Comparison of ENCODE assay signal across 10 cellular contexts in the genomic region with DNA sequence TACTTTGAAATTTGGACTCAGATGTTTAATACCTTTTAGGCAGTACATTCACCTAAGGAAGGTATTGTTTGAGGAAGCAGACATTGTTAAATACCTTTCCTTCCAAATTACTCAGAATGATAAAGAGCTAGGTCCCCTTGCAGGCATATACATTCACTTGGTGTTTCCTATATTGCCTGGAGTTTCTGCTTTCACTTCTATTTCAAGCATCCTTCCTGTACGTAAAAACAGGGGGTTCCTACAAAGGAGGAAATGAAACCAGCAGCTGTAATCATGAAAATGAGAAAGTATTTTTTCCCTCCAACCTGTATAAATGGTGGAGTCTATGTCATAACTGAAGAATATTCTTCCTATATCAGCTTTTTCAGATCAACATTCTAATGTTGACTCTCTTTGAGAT.
DNase-seq lines count a peak whose midpoint lies in the region; ATAC-seq and TF ChIP-seq lines count a peak whose summit lies in the region.
"Had no signal": no experiment of that assay in that cellular context is flagged by ENCODE, and none has a peak within 500 bp of the region (broad histone marks: within the 10 kb centered on the region; RNA-seq: fewer than 3 reads in every experiment).

No MANE protein-coding gene starts in this region.

- H3K4me1 Mint-ChIP-seq in CD8-positive, alpha-beta memory T cell: peaks cover 7 to 14% (median 14%) of the 10 kb centered on the region in 3 donors

- ATAC-seq in GM19397 (IDR thresholded peaks at IDR 0.05; ENCODE audit: unreplicated experiment): peak; percentile 94
- ATAC-seq in HG03097 (IDR thresholded peaks at IDR 0.05; ENCODE audit: low FRiP score, unreplicated experiment): peak; percentile 97

- no peaks in the 10 kb centered on the region for H3K27me3 ChIP-seq in CD8-positive, alpha-beta memory T cell (ENCODE audit: insufficient read depth, low read length, poor library complexity, severe bottlenecking)
- H3K27me3 ChIP-seq in SU-DHL-6 (ENCODE audit: low read length): no peaks in the 10 kb centered on the region

- H3K27me3 Mint-ChIP-seq in CD8-positive, alpha-beta memory T cell: no peaks in the 10 kb centered on the region

- H3K4me3 Mint-ChIP-seq in CD8-positive, alpha-beta memory T cell: peak overlapping the region in 4 of 7 donors; percentile 16 to 57 (median 40)

- DNase-seq in CD8-positive, alpha-beta memory T cell: peak in 2 of 5 donors; percentile 32 to 34
- DNase-seq in DMS79 treated with DMSO at 0.1 percent for 48 hours (lab: John Stamatoyannopoulos, UW) (no peak), NCI-H2029 (lab: John Stamatoyannopoulos, UW) (no peak), COLO668 (lab: John Stamatoyannopoulos, UW; ENCODE audit: unreplicated experiment) (no peak), NCI-H526 (lab: John Stamatoyannopoulos, UW) (no peak)
- DNase-seq: activated CD4-positive, CD25-positive, alpha-beta regulatory T cell; DMS153 had no signal

- H3K27ac ChIP-seq in CD8-positive, alpha-beta memory T cell (ENCODE audit: low read depth, low read length): no peak overlapping the region
- H3K27ac ChIP-seq in SU-DHL-6 (ENCODE audit: low read depth, low read length): peak overlapping the region; percentile 98

- H3K4me1 ChIP-seq in CD8-positive, alpha-beta memory T cell (ENCODE audit: insufficient read depth, low read length): peaks cover 13% of the 10 kb centered on the region

- CTCF ChIA-PET in CD8-positive, alpha-beta memory T cell (lab: Charles Lee): interaction anchor here (2.0 kb wide), 1 partner anchor 91 kb away, joined by 5 read pairs; a partner anchor contains a TSS

- H4K20me1 ChIP-seq in SU-DHL-6 (ENCODE audit: low read depth, low read length): no peaks in the 10 kb centered on the region

- no peaks in the 10 kb centered on the region for H3K79me2 ChIP-seq in SU-DHL-6 (ENCODE audit: insufficient read depth, low read length)

- H3K4me3 ChIP-seq in CD8-positive, alpha-beta memory T cell (ENCODE audit: low read length): no peak overlapping the region
- H3K4me3 ChIP-seq in SU-DHL-6 (ENCODE audit: insufficient read depth, low read length, poor library complexity, severe bottlenecking): no peak overlapping the region

- peak overlapping the region; percentile 86 for H3K4me2 ChIP-seq in SU-DHL-6 (ENCODE audit: low read depth, low read length, poor library complexity, severe bottlenecking)

- no peak for TF ChIP-seq CTCF in SU-DHL-6 (IDR thresholded peaks at IDR 0.05; ENCODE audit: insufficient read depth, low read length, poor library complexity, severe bottlenecking)

- no peaks in the 10 kb centered on the region for H3K9me2 ChIP-seq in SU-DHL-6 (replicated peaks; ENCODE audit: insufficient read depth, low read length)

- no peak overlapping the region for H2AFZ ChIP-seq in SU-DHL-6 (ENCODE audit: low read depth, low read length, severe bottlenecking)

- no peaks in the 10 kb centered on the region for H3K9me3 ChIP-seq in CD8-positive, alpha-beta memory T cell (ENCODE audit: low read length)
- H3K9me3 ChIP-seq in SU-DHL-6 (ENCODE audit: insufficient read depth, low read length): no peaks in the 10 kb centered on the region

- POLR2A ChIA-PET in CD8-positive, alpha-beta memory T cell (lab: Charles Lee): no interaction called here

- no peaks in the 10 kb centered on the region for H3K9me3 Mint-ChIP-seq in CD8-positive, alpha-beta memory T cell

- peak overlapping the region; percentile 50 for H3K9ac ChIP-seq in SU-DHL-6 (ENCODE audit: low read length)

- peak overlapping the region in 6 of 8 donors; percentile 56 to 87 (median 78) for H3K27ac Mint-ChIP-seq in CD8-positive, alpha-beta memory T cell

- H3K36me3 ChIP-seq in CD8-positive, alpha-beta memory T cell (ENCODE audit: insufficient read depth, low read length): no peaks in the 10 kb centered on the region
- H3K36me3 ChIP-seq in SU-DHL-6 (ENCODE audit: low read length): no peaks in the 10 kb centered on the region

- H3K36me3 Mint-ChIP-seq in CD8-positive, alpha-beta memory T cell: no peaks in the 10 kb centered on the region

- H3F3A ChIP-seq in SU-DHL-6 (ENCODE audit: insufficient read depth): peaks cover 31% of the 10 kb centered on the region
